ENCODE assay signal across 40 cellular contexts in genomic region chr2:143455317-143455716, GRCh38.
"Had no signal": no experiment of that assay in that cellular context is flagged by ENCODE, and none has a peak within 500 bp of the region (broad histone marks: within the 10 kb centered on the region; RNA-seq: fewer than 3 reads in every experiment).

No MANE protein-coding gene starts in this region.

- H3K4me1 ChIP-seq: ascending aorta, body of pancreas, breast epithelium had no signal

- H3K27ac ChIP-seq: adrenal gland, ascending aorta, body of pancreas, brain microvascular endothelial cell, breast epithelium, cardiac muscle cell had no signal

- H3K27ac Mint-ChIP-seq: activated naive CD4-positive, alpha-beta T cell treated with anti-CD3 and anti-CD28 coated beads for 36 hours; activated naive CD4-positive, alpha-beta T cell treated with anti-CD3 and anti-CD28 coated beads, Interleukin-2, amount 10 ng/mL, durations not matched to agents 7 days and 5 days; activated naive CD4-positive, alpha-beta T cell treated with anti-CD3 and anti-CD28 coated beads, Interleukin-2, amount 50 U/mL, for 24 hours; activated naive CD4-positive, alpha-beta T cell treated with anti-CD3 and anti-CD28 coated beads, Interleukin-2, amount 50 U/mL, for 72 hours; activated naive CD8-positive, alpha-beta T cell; activated naive CD8-positive, alpha-beta T cell treated with anti-CD3 and anti-CD28 coated beads for 36 hours; activated naive CD8-positive, alpha-beta T cell treated with anti-CD3 and anti-CD28 coated beads, Interleukin-2, amount 10 ng/mL, durations not matched to agents 7 days and 5 days; activated naive CD8-positive, alpha-beta T cell treated with anti-CD3 and anti-CD28 coated beads, Interleukin-2, amount 50 U/mL, for 24 hours; activated T-cell treated with anti-CD3 and anti-CD28 coated beads, Interleukin-2, amount 50 U/mL, for 24 hours; activated T-cell treated with anti-CD3 and anti-CD28 coated beads, Interleukin-2, amount 50 U/mL, for 72 hours; activated T-helper 1 cell treated with anti-CD3 and anti-CD28 coated beads, Interleukin-12 subunit alpha, Interleukin-12 subunit beta, Interleukin-2, Interleukin-4 antibody, amounts not matched to agents 30 ng/mL and 10 ng/mL and 1 ng/mL, durations not matched to agents 14 hours and 24 hours and 36 hours; activated T-helper 17 cell treated with anti-CD3 and anti-CD28 coated beads, Interleukin-2, amount 50 U/mL, for 72 hours; activated T-helper 2 cell treated with anti-CD3 and anti-CD28 coated beads, Interferon-gamma antibody, Interleukin-2, Interleukin-4, amounts not matched to agents 10 μg/mL and 5 μg/mL and 100 μg/mL, durations not matched to agents 14 hours and 24 hours and 36 hours; brain had no signal

- FAIRE-seq: astrocyte, bronchial epithelial cell had no signal

- H3K27me3 ChIP-seq: adrenal gland, ascending aorta, body of pancreas, brain microvascular endothelial cell, breast epithelium, cardiac muscle cell had no signal

- H3K36me3 ChIP-seq: adrenal gland, ascending aorta, brain microvascular endothelial cell, breast epithelium, cardiac muscle cell had no signal

- H3K9me3 ChIP-seq: adrenal gland, ascending aorta, body of pancreas, breast epithelium had no signal

- H3K9me3 Mint-ChIP-seq: activated naive CD4-positive, alpha-beta T cell treated with anti-CD3 and anti-CD28 coated beads for 36 hours; activated naive CD4-positive, alpha-beta T cell treated with anti-CD3 and anti-CD28 coated beads, Interleukin-2, amount 10 ng/mL, durations not matched to agents 7 days and 5 days; activated naive CD4-positive, alpha-beta T cell treated with anti-CD3 and anti-CD28 coated beads, Interleukin-2, amount 50 U/mL, for 24 hours; activated naive CD4-positive, alpha-beta T cell treated with anti-CD3 and anti-CD28 coated beads, Interleukin-2, amount 50 U/mL, for 72 hours; activated naive CD8-positive, alpha-beta T cell treated with anti-CD3 and anti-CD28 coated beads for 36 hours; activated T-cell treated with anti-CD3 and anti-CD28 coated beads, Interleukin-2, amount 50 U/mL, for 4 hours; activated T-cell treated with anti-CD3 and anti-CD28 coated beads, Interleukin-2, amount 50 U/mL, for 72 hours; activated T-helper 1 cell treated with anti-CD3 and anti-CD28 coated beads, Interleukin-12 subunit alpha, Interleukin-12 subunit beta, Interleukin-2, Interleukin-4 antibody, amounts not matched to agents 30 ng/mL and 10 ng/mL and 1 ng/mL, durations not matched to agents 14 hours and 24 hours and 36 hours; activated T-helper 17 cell treated with anti-CD3 and anti-CD28 coated beads, Interleukin-2, amount 50 U/mL, for 72 hours; activated T-helper 2 cell treated with anti-CD3 and anti-CD28 coated beads, Interferon-gamma antibody, Interleukin-2, Interleukin-4, amounts not matched to agents 10 μg/mL and 5 μg/mL and 100 μg/mL, durations not matched to agents 14 hours and 24 hours and 36 hours; central memory CD8-positive, alpha-beta T cell had no signal

- DNase-seq: activated effector memory CD4-positive, alpha-beta T cell treated with anti-CD3 and anti-CD28 coated beads, Interleukin-2, amount 50 U/mL, for 16 hours; activated effector memory CD4-positive, alpha-beta T cell treated with Interleukin-2 at 50 U/mL for 16 hours; activated gamma-delta T cell; activated gamma-delta T cell treated with Interleukin-2 at 50 U/mL for 16 hours; activated naive CD4-positive, alpha-beta T cell; activated naive CD4-positive, alpha-beta T cell treated with anti-CD3 and anti-CD28 coated beads for 36 hours; activated naive CD4-positive, alpha-beta T cell treated with anti-CD3 and anti-CD28 coated beads, Interleukin-2, amount 10 ng/mL, durations not matched to agents 7 days and 5 days; activated naive CD4-positive, alpha-beta T cell treated with anti-CD3 and anti-CD28 coated beads, Interleukin-2, amount 50 U/mL, for 16 hours; activated naive CD4-positive, alpha-beta T cell treated with Interleukin-2 at 50 U/mL for 16 hours; activated naive CD8-positive, alpha-beta T cell treated with anti-CD3 and anti-CD28 coated beads for 36 hours; activated naive CD8-positive, alpha-beta T cell treated with anti-CD3 and anti-CD28 coated beads, Interleukin-2, amount 10 ng/mL, durations not matched to agents 7 days and 5 days; activated naive CD8-positive, alpha-beta T cell treated with anti-CD3 and anti-CD28 coated beads, Interleukin-2, amount 50 U/mL, for 24 hours; activated T-cell treated with anti-CD3 and anti-CD28 coated beads, Interleukin-2, amount 50 U/mL, for 1 hour; activated T-cell treated with anti-CD3 and anti-CD28 coated beads, Interleukin-2, amount 50 U/mL, for 24 hours; activated T-cell treated with anti-CD3 and anti-CD28 coated beads, Interleukin-2, amount 50 U/mL, for 4 hours; activated T-cell treated with anti-CD3 and anti-CD28 coated beads, Interleukin-2, amount 50 U/mL, for 48 hours; activated T-cell treated with anti-CD3 and anti-CD28 coated beads, Interleukin-2, amount 50 U/mL, for 72 hours; adrenal gland; amniotic stem cell; amygdala; anterior cingulate cortex; aorta; body of pancreas; brain microvascular endothelial cell; caudate nucleus; central memory CD4-positive, alpha-beta T cell; cerebellar nuclear complex had no signal

- H3K4me3 Mint-ChIP-seq: activated naive CD4-positive, alpha-beta T cell treated with anti-CD3 and anti-CD28 coated beads for 36 hours; activated naive CD4-positive, alpha-beta T cell treated with anti-CD3 and anti-CD28 coated beads, Interleukin-2, amount 10 ng/mL, durations not matched to agents 7 days and 5 days; activated naive CD4-positive, alpha-beta T cell treated with anti-CD3 and anti-CD28 coated beads, Interleukin-2, amount 50 U/mL, for 24 hours; activated naive CD8-positive, alpha-beta T cell; activated naive CD8-positive, alpha-beta T cell treated with anti-CD3 and anti-CD28 coated beads for 36 hours; activated naive CD8-positive, alpha-beta T cell treated with anti-CD3 and anti-CD28 coated beads, Interleukin-2, amount 10 ng/mL, durations not matched to agents 7 days and 5 days; activated naive CD8-positive, alpha-beta T cell treated with anti-CD3 and anti-CD28 coated beads, Interleukin-2, amount 50 U/mL, for 24 hours; activated T-cell treated with anti-CD3 and anti-CD28 coated beads, Interleukin-2, amount 50 U/mL, for 24 hours; activated T-cell treated with anti-CD3 and anti-CD28 coated beads, Interleukin-2, amount 50 U/mL, for 4 hours; activated T-cell treated with anti-CD3 and anti-CD28 coated beads, Interleukin-2, amount 50 U/mL, for 72 hours; activated T-helper 1 cell treated with anti-CD3 and anti-CD28 coated beads, Interleukin-12 subunit alpha, Interleukin-12 subunit beta, Interleukin-2, Interleukin-4 antibody, amounts not matched to agents 30 ng/mL and 10 ng/mL and 1 ng/mL, durations not matched to agents 14 hours and 24 hours and 36 hours; activated T-helper 17 cell treated with anti-CD3 and anti-CD28 coated beads, Interleukin-2, amount 50 U/mL, for 72 hours; brain; central memory CD8-positive, alpha-beta T cell had no signal

- H3K4me3 ChIP-seq: adrenal gland, ascending aorta, body of pancreas, breast epithelium, cardiac muscle cell had no signal

- ATAC-seq: activated naive CD4-positive, alpha-beta T cell treated with anti-CD3 and anti-CD28 coated beads, Interleukin-2, amount 50 U/mL, for 72 hours; activated naive CD8-positive, alpha-beta T cell treated with anti-CD3 and anti-CD28 coated beads, Interleukin-2, amount 50 U/mL, for 24 hours; activated T-cell treated with anti-CD3 and anti-CD28 coated beads, Interleukin-2, amount 50 U/mL, for 4 hours; activated T-cell treated with anti-CD3 and anti-CD28 coated beads, Interleukin-2, amount 50 U/mL, for 72 hours; activated T-helper 17 cell treated with anti-CD3 and anti-CD28 coated beads, Interleukin-2, amount 50 U/mL, for 72 hours; body of pancreas had no signal

- H3K27me3 Mint-ChIP-seq: activated naive CD4-positive, alpha-beta T cell treated with anti-CD3 and anti-CD28 coated beads, Interleukin-2, amount 10 ng/mL, durations not matched to agents 7 days and 5 days; activated naive CD4-positive, alpha-beta T cell treated with anti-CD3 and anti-CD28 coated beads, Interleukin-2, amount 50 U/mL, for 24 hours; activated naive CD8-positive, alpha-beta T cell; activated naive CD8-positive, alpha-beta T cell treated with anti-CD3 and anti-CD28 coated beads for 36 hours; activated naive CD8-positive, alpha-beta T cell treated with anti-CD3 and anti-CD28 coated beads, Interleukin-2, amount 10 ng/mL, durations not matched to agents 7 days and 5 days; activated naive CD8-positive, alpha-beta T cell treated with anti-CD3 and anti-CD28 coated beads, Interleukin-2, amount 50 U/mL, for 24 hours; activated T-cell treated with anti-CD3 and anti-CD28 coated beads, Interleukin-2, amount 50 U/mL, for 24 hours; activated T-helper 17 cell treated with anti-CD3 and anti-CD28 coated beads, Interleukin-2, amount 50 U/mL, for 72 hours; brain; central memory CD8-positive, alpha-beta T cell had no signal
